24 cellular contexts compared by ENCODE assay signal in genomic region chr5:51376504-51376903, GRCh38. TPM values are rescaled to one million over a fixed set of nuclear protein-coding genes. Genes with fewer than 3 reads are reported as not detected.
DNase-seq lines count a peak whose midpoint lies in the region; ATAC-seq and TF ChIP-seq lines count a peak whose summit lies in the region.
"Had no signal": no experiment of that assay in that cellular context is flagged by ENCODE, and none has a peak within 500 bp of the region (broad histone marks: within the 10 kb centered on the region; RNA-seq: fewer than 3 reads in every experiment).

No MANE protein-coding gene starts in this region.

- no peak overlapping the region for H3K9ac ChIP-seq in HUES64 (ENCODE audit: low read depth, low read length)

- DNase-seq in NCI-H2227 (lab: John Stamatoyannopoulos, UW; ENCODE audit: unreplicated experiment) (peak; percentile 42), glutamatergic neuron (peak; percentile 47), stomach (no peak)
- no peak for DNase-seq in activated CD8-positive, alpha-beta memory T cell treated with anti-CD3 and anti-CD28 coated beads, Interleukin-2, amount 50 U/mL, for 48 hours
- no peak for DNase-seq in activated CD4-positive, alpha-beta T cell treated with anti-CD3 and anti-CD28 coated beads, Interleukin-2, amount 10 ng/mL, durations not matched to agents 7 days and 5 days
- no peak for DNase-seq in CD8-positive, alpha-beta T cell
- DNase-seq: activated naive CD8-positive, alpha-beta T cell treated with anti-CD3 and anti-CD28 coated beads, Interleukin-2, amount 10 ng/mL, durations not matched to agents 7 days and 5 days; CD4-positive, CD25-positive, alpha-beta regulatory T cell; DMS153; foreskin melanocyte; GF-D8; NCI-H1092 treated with DMSO at 0.1 percent for 48 hours; NCI-H510A; RPMI8226; small intestine; stimulated activated CD4-positive, alpha-beta T cell treated with anti-CD3 and anti-CD28 coated beads, Interleukin-2, amount 100 ng/mL, for 48 hours; stimulated activated naive CD4-positive, alpha-beta T cell; T-helper 2 cell had no signal

- peak overlapping the region; percentile 49 for H3K4me3 ChIP-seq in HUES64 (ENCODE audit: low read length)
- peak overlapping the region in 2 of 4 donors; percentile 29 to 81 for H3K4me3 ChIP-seq in stomach
- no peak overlapping the region for H3K4me3 ChIP-seq in CD8-positive, alpha-beta T cell (ENCODE audit: low read depth, low read length)

- H3K36me3 ChIP-seq in HUES64 (ENCODE audit: insufficient read depth, low read length) (no peaks in the 10 kb centered on the region), stomach (no peaks in the 10 kb centered on the region)
- H3K36me3 ChIP-seq in CD8-positive, alpha-beta T cell (ENCODE audit: insufficient read depth, low read length): no peaks in the 10 kb centered on the region

- H3K27me3 ChIP-seq in HUES64 (ENCODE audit: insufficient read depth, low read length) (peaks cover 89% of the 10 kb centered on the region), stomach (peaks cover 0 to 30% (median 5%) of the 10 kb centered on the region in 3 donors)
- peaks cover 11% of the 10 kb centered on the region for H3K27me3 ChIP-seq in CD8-positive, alpha-beta T cell (ENCODE audit: insufficient read depth, low read length)

- CTCF ChIA-PET in activated CD4-positive, alpha-beta T cell treated with anti-CD3 and anti-CD28 coated beads, Interleukin-2, amount 10 ng/mL, durations not matched to agents 7 days and 5 days (lab: Charles Lee): no interaction called here
- CTCF ChIA-PET in CD8-positive, alpha-beta T cell (lab: Charles Lee): no interaction called here

- H3K9me3 Mint-ChIP-seq in glutamatergic neuron (ENCODE audit: unreplicated experiment): peaks cover 35% of the 10 kb centered on the region
- no peaks in the 10 kb centered on the region for H3K9me3 Mint-ChIP-seq in activated CD4-positive, alpha-beta T cell treated with anti-CD3 and anti-CD28 coated beads, Interleukin-2, amount 10 ng/mL, durations not matched to agents 7 days and 5 days
- H3K9me3 Mint-ChIP-seq in CD8-positive, alpha-beta T cell: no peaks in the 10 kb centered on the region
- H3K9me3 Mint-ChIP-seq: activated T-helper 17 cell treated with anti-CD3 and anti-CD28 coated beads, Interleukin-2, amount 50 U/mL, for 72 hours had no signal

- ATAC-seq in CD8-positive, alpha-beta T cell: no peak
- ATAC-seq in GM21526 (IDR thresholded peaks at IDR 0.05; ENCODE audit: low FRiP score, unreplicated experiment): no peak
- ATAC-seq: activated T-helper 17 cell treated with anti-CD3 and anti-CD28 coated beads, Interleukin-2, amount 50 U/mL, for 72 hours had no signal

- peaks cover 26% of the 10 kb centered on the region for H3K27me3 Mint-ChIP-seq in glutamatergic neuron (ENCODE audit: unreplicated experiment)
- peaks cover 60% of the 10 kb centered on the region for H3K27me3 Mint-ChIP-seq in activated CD4-positive, alpha-beta T cell treated with anti-CD3 and anti-CD28 coated beads, Interleukin-2, amount 10 ng/mL, durations not matched to agents 7 days and 5 days
- peaks cover 58% of the 10 kb centered on the region for H3K27me3 Mint-ChIP-seq in CD8-positive, alpha-beta T cell (ENCODE audit: low read depth)

- H3K27ac ChIP-seq in HUES64 (ENCODE audit: low read depth, low read length) (no peak overlapping the region), stomach (peak overlapping the region in 3 of 5 donors; percentile 91 to 97 (median 95))
- H3K27ac ChIP-seq in CD8-positive, alpha-beta T cell (ENCODE audit: low read depth, low read length): no peak overlapping the region
- H3K27ac ChIP-seq: VCaP had no signal

- peaks cover 40% of the 10 kb centered on the region for H3K4me1 ChIP-seq in HUES64 (ENCODE audit: insufficient read depth, low read length)
- peaks cover 4 to 58% (median 32%) of the 10 kb centered on the region in 4 donors for H3K4me1 ChIP-seq in stomach
- no peaks in the 10 kb centered on the region for H3K4me1 ChIP-seq in CD8-positive, alpha-beta T cell (ENCODE audit: insufficient read depth, low read length)

- peaks cover 4% of the 10 kb centered on the region for H3K36me3 Mint-ChIP-seq in glutamatergic neuron (ENCODE audit: unreplicated experiment)
- H3K36me3 Mint-ChIP-seq in activated CD4-positive, alpha-beta T cell treated with anti-CD3 and anti-CD28 coated beads, Interleukin-2, amount 10 ng/mL, durations not matched to agents 7 days and 5 days (ENCODE audit: low read depth): peaks cover 3% of the 10 kb centered on the region
- H3K36me3 Mint-ChIP-seq in CD8-positive, alpha-beta T cell: no peaks in the 10 kb centered on the region
- H3K36me3 Mint-ChIP-seq: CD4-positive, CD25-positive, alpha-beta regulatory T cell had no signal

- 0% methylated on average over 2 of the region's 3 CpGs for WGBS in HUES64
- 50 to 77% (median 61%) methylated on average over 3 of the region's 3 CpGs for WGBS in stomach, 5 donors

- H3K4me3 Mint-ChIP-seq in glutamatergic neuron (ENCODE audit: unreplicated experiment): peak overlapping the region; percentile 99
- no peak overlapping the region for H3K4me3 Mint-ChIP-seq in activated CD4-positive, alpha-beta T cell treated with anti-CD3 and anti-CD28 coated beads, Interleukin-2, amount 10 ng/mL, durations not matched to agents 7 days and 5 days
- H3K4me3 Mint-ChIP-seq in CD8-positive, alpha-beta T cell: no peak overlapping the region
- H3K4me3 Mint-ChIP-seq: activated naive CD8-positive, alpha-beta T cell treated with anti-CD3 and anti-CD28 coated beads, Interleukin-2, amount 10 ng/mL, durations not matched to agents 7 days and 5 days; activated T-helper 17 cell treated with anti-CD3 and anti-CD28 coated beads, Interleukin-2, amount 50 U/mL, for 72 hours; CD4-positive, CD25-positive, alpha-beta regulatory T cell had no signal

- POLR2A ChIA-PET in activated CD4-positive, alpha-beta T cell treated with anti-CD3 and anti-CD28 coated beads, Interleukin-2, amount 10 ng/mL, durations not matched to agents 7 days and 5 days (lab: Charles Lee): no interaction called here
- POLR2A ChIA-PET in CD8-positive, alpha-beta T cell (lab: Charles Lee): no interaction called here

- TF ChIP-seq EP300 in stomach (IDR thresholded peaks at IDR 0.05): no peak

- intact Hi-C loops in stomach (cut with DNase I; ENCODE audit: low total_unique reads): no loop called here
- intact Hi-C loops in CD8-positive, alpha-beta T cell (cut with DNase I, micrococcal nuclease): no loop called here

- H3K9me3 ChIP-seq in HUES64 (ENCODE audit: insufficient read depth, low read depth, low read length) (no peaks in the 10 kb centered on the region), stomach (no peaks in the 10 kb centered on the region)
- H3K9me3 ChIP-seq in CD8-positive, alpha-beta T cell (ENCODE audit: low read length): no peaks in the 10 kb centered on the region

- peaks cover 59% of the 10 kb centered on the region for H3K4me1 Mint-ChIP-seq in glutamatergic neuron (ENCODE audit: low read depth, unreplicated experiment)
- H3K4me1 Mint-ChIP-seq in activated CD4-positive, alpha-beta T cell treated with anti-CD3 and anti-CD28 coated beads, Interleukin-2, amount 10 ng/mL, durations not matched to agents 7 days and 5 days: no peaks in the 10 kb centered on the region
- peaks cover 8% of the 10 kb centered on the region for H3K4me1 Mint-ChIP-seq in CD8-positive, alpha-beta T cell (ENCODE audit: low read depth)
- H3K4me1 Mint-ChIP-seq: activated T-helper 17 cell treated with anti-CD3 and anti-CD28 coated beads, Interleukin-2, amount 50 U/mL, for 72 hours had no signal

- peak overlapping the region; percentile 99 for H3K27ac Mint-ChIP-seq in glutamatergic neuron (ENCODE audit: unreplicated experiment)
- H3K27ac Mint-ChIP-seq in activated CD4-positive, alpha-beta T cell treated with anti-CD3 and anti-CD28 coated beads, Interleukin-2, amount 10 ng/mL, durations not matched to agents 7 days and 5 days: no peak overlapping the region
- H3K27ac Mint-ChIP-seq in CD8-positive, alpha-beta T cell: no peak overlapping the region
- H3K27ac Mint-ChIP-seq: activated T-helper 17 cell treated with anti-CD3 and anti-CD28 coated beads, Interleukin-2, amount 50 U/mL, for 72 hours; CD4-positive, CD25-positive, alpha-beta regulatory T cell had no signal

- TF ChIP-seq POLR2A in stomach (IDR thresholded peaks at IDR 0.05): no peak

- no peak for TF ChIP-seq CTCF in glutamatergic neuron (IDR thresholded peaks at IDR 0.05; ENCODE audit: partially characterized antibody, unreplicated experiment)
- TF ChIP-seq CTCF in stomach (IDR thresholded peaks at IDR 0.05): no peak
- TF ChIP-seq CTCF in CD8-positive, alpha-beta T cell (IDR thresholded peaks at IDR 0.05): no peak

RNA-seq across cellular contexts. Expression of gene ISL1, which starts 6.7 kb away (rescaled TPM):
- polyA plus RNA-seq in HUES64 (2013, experiment 1 of 2): 0.90 TPM
- polyA plus RNA-seq in HUES64 (2013, experiment 2 of 2): 0.51 TPM
- total RNA-seq in glutamatergic neuron (ENCODE audit: unreplicated experiment) (152 TPM), stomach (10 to 100 TPM in 2 of 5 donors, 1 to 10 TPM in 2, not detected in 1; 1.8 to 20.7 (median 11.4) TPM)
- 1 to 10 TPM; 6.9 to 7.9 (median 7.9) TPM for polyA plus RNA-seq in stomach
- total RNA-seq in activated CD4-positive, alpha-beta T cell treated with anti-CD3 and anti-CD28 coated beads, Interleukin-2, amount 10 ng/mL, durations not matched to agents 7 days and 5 days: not detected
- total RNA-seq in CD8-positive, alpha-beta T cell: not detected
- total RNA-seq: activated naive CD8-positive, alpha-beta T cell treated with anti-CD3 and anti-CD28 coated beads, Interleukin-2, amount 10 ng/mL, durations not matched to agents 7 days and 5 days; activated T-helper 17 cell treated with anti-CD3 and anti-CD28 coated beads, Interleukin-2, amount 50 U/mL, for 72 hours; CD4-positive, CD25-positive, alpha-beta regulatory T cell; LHCN-M2; renal cortical epithelial cell had no signal
- polyA plus RNA-seq: CD4-positive, CD25-positive, alpha-beta regulatory T cell had no signal

Comparison
In these comparisons a context has a peak if more than half of its experiments do, and no peak if none do; other contexts are left out.
1. H3K27ac ChIP-seq: peak in stomach (3 of 5); none in HUES64 (single experiment) and CD8-positive, alpha-beta T cell (single experiment).
2. DNase-seq: peak in NCI-H2227 (single experiment) and glutamatergic neuron (single experiment); none in stomach (single experiment), activated CD8-positive, alpha-beta memory T cell treated with anti-CD3 and anti-CD28 coated beads, Interleukin-2, amount 50 U/mL, for 48 hours (single experiment), activated CD4-positive, alpha-beta T cell treated with anti-CD3 and anti-CD28 coated beads, Interleukin-2, amount 10 ng/mL, durations not matched to agents 7 days and 5 days (single experiment) and CD8-positive, alpha-beta T cell (0 of 7).